In the genomic region with DNA sequence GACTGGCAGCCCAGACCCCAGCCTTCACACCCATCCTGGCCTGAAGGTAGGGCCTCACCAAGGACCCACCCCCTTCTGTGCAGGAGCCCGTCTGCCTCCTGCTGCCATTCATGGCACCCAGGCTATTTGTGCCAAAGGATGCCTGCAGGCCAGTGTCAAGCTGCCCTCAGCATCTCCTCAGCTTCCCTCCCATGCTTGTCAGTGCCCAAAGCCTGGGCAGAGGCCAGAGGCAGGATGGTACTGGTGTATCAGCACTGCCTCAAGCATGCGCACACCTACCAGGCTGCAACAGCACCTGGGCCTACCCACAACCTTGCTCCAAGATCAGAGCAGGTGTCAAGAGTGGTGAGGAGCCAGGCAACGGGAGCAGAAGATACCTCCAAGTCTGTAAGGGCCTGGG, we compare ENCODE assay signal across 35 cellular contexts. TPM values are rescaled to one million over a fixed set of nuclear protein-coding genes. Genes with fewer than 3 reads are reported as not detected.
"Had no signal": no experiment of that assay in that cellular context is flagged by ENCODE, and none has a peak within 500 bp of the region (broad histone marks: within the 10 kb centered on the region; RNA-seq: fewer than 3 reads in every experiment).

No MANE protein-coding gene starts in this region.

- H3K27me3 Mint-ChIP-seq: activated B cell treated with CpG ODN at 0.5 μM for 24 hours; activated CD8-positive, alpha-beta T cell treated with anti-CD3 and anti-CD28 coated beads for 36 hours; activated T-helper 17 cell treated with anti-CD3 and anti-CD28 coated beads, Interleukin-2, amount 50 U/mL, for 72 hours had no signal

- H3K4me3 ChIP-seq: ascending aorta, cardiac muscle cell had no signal

- H3K4me1 ChIP-seq: ascending aorta had no signal

- H3K4me3 Mint-ChIP-seq: activated B cell treated with CpG ODN at 0.5 μM for 24 hours; activated CD4-positive, alpha-beta memory T cell treated with anti-CD3 and anti-CD28 coated beads for 36 hours; activated CD4-positive, alpha-beta T cell treated with anti-CD3 and anti-CD28 coated beads, Interleukin-2, amount 10 ng/mL, durations not matched to agents 24 days and 14 days; activated CD8-positive, alpha-beta T cell treated with anti-CD3 and anti-CD28 coated beads for 36 hours; activated naive CD4-positive, alpha-beta T cell treated with anti-CD3 and anti-CD28 coated beads for 36 hours; activated naive CD8-positive, alpha-beta T cell treated with anti-CD3 and anti-CD28 coated beads for 36 hours; activated T-cell treated with anti-CD3 and anti-CD28 coated beads, Interleukin-2, amount 50 U/mL, for 4 hours; activated T-cell treated with anti-CD3 and anti-CD28 coated beads, Interleukin-2, amount 50 U/mL, for 72 hours; activated T-helper 1 cell treated with anti-CD3 and anti-CD28 coated beads, Interleukin-12 subunit alpha, Interleukin-12 subunit beta, Interleukin-2, Interleukin-4 antibody, amounts not matched to agents 30 ng/mL and 10 ng/mL and 1 ng/mL, durations not matched to agents 14 hours and 24 hours and 36 hours; activated T-helper 17 cell treated with anti-CD3 and anti-CD28 coated beads, Interleukin-2, amount 50 U/mL, for 72 hours; brain; T-cell; T-helper 2 cell treated with Interferon-gamma antibody and Interleukin-4, amounts not matched to agents 5 μg/mL and 100 μg/mL, for 36 hours had no signal

- DNase-seq: activated B cell treated with CpG ODN at 0.5 μM for 24 hours; activated CD4-positive, alpha-beta memory T cell treated with anti-CD3 and anti-CD28 coated beads for 36 hours; activated CD4-positive, alpha-beta T cell treated with anti-CD3 and anti-CD28 coated beads for 4 hours; activated CD4-positive, alpha-beta T cell treated with anti-CD3 and anti-CD28 coated beads, Interleukin-2, amount 10 ng/mL, durations not matched to agents 24 days and 14 days; activated CD4-positive, alpha-beta T cell treated with anti-CD3 and anti-CD28 coated beads, Interleukin-2, amount 50 U/mL, for 1 hour; activated CD4-positive, alpha-beta T cell treated with anti-CD3 and anti-CD28 coated beads, Interleukin-2, amount 50 U/mL, for 4 hours; activated CD4-positive, CD25-positive, alpha-beta regulatory T cell treated with anti-CD3 and anti-CD28 coated beads, Interleukin-2, amount 50 U/mL, for 72 hours; activated CD8-positive, alpha-beta memory T cell treated with anti-CD3 and anti-CD28 coated beads, Interleukin-2, amount 50 U/mL, for 4 hours; activated CD8-positive, alpha-beta T cell treated with anti-CD3 and anti-CD28 coated beads for 36 hours; activated effector memory CD4-positive, alpha-beta T cell treated with anti-CD3 and anti-CD28 coated beads, Interleukin-2, amount 50 U/mL, for 16 hours; activated gamma-delta T cell treated with Interleukin-2 at 50 U/mL for 16 hours; activated naive CD4-positive, alpha-beta T cell; activated naive CD4-positive, alpha-beta T cell treated with anti-CD3 and anti-CD28 coated beads for 36 hours; activated naive CD4-positive, alpha-beta T cell treated with anti-CD3 and anti-CD28 coated beads, Interleukin-2, amount 50 U/mL, for 16 hours; activated naive CD8-positive, alpha-beta T cell treated with anti-CD3 and anti-CD28 coated beads for 36 hours; activated T-cell treated with anti-CD3 and anti-CD28 coated beads for 4 hours; activated T-cell treated with anti-CD3 and anti-CD28 coated beads, Interleukin-2, amount 50 U/mL, for 1 hour; activated T-cell treated with anti-CD3 and anti-CD28 coated beads, Interleukin-2, amount 50 U/mL, for 4 hours; activated T-cell treated with anti-CD3 and anti-CD28 coated beads, Interleukin-2, amount 50 U/mL, for 72 hours; amygdala; anterior cingulate cortex; T-cell; T-helper 2 cell; T-helper 9 cell had no signal

- H3K27ac ChIP-seq: ascending aorta, cardiac muscle cell, VCaP had no signal

- H3K4me1 Mint-ChIP-seq: activated B cell treated with CpG ODN at 0.5 μM for 24 hours; activated CD4-positive, alpha-beta T cell treated with anti-CD3 and anti-CD28 coated beads, Interleukin-2, amount 10 ng/mL, durations not matched to agents 24 days and 14 days; activated naive CD8-positive, alpha-beta T cell treated with anti-CD3 and anti-CD28 coated beads for 36 hours; activated T-helper 17 cell treated with anti-CD3 and anti-CD28 coated beads, Interleukin-2, amount 50 U/mL, for 72 hours; brain; T-cell had no signal

- H3K9me3 ChIP-seq: ascending aorta had no signal

- H3K27me3 ChIP-seq: ascending aorta, cardiac muscle cell had no signal

- ATAC-seq: activated CD8-positive, alpha-beta T cell treated with anti-CD3 and anti-CD28 coated beads for 36 hours; activated naive CD4-positive, alpha-beta T cell treated with anti-CD3 and anti-CD28 coated beads, Interleukin-2, amount 50 U/mL, for 72 hours; activated T-cell treated with anti-CD3 and anti-CD28 coated beads, Interleukin-2, amount 50 U/mL, for 4 hours; activated T-cell treated with anti-CD3 and anti-CD28 coated beads, Interleukin-2, amount 50 U/mL, for 72 hours; activated T-helper 17 cell treated with anti-CD3 and anti-CD28 coated beads, Interleukin-2, amount 50 U/mL, for 72 hours; T-cell had no signal

- H3K36me3 Mint-ChIP-seq: activated CD4-positive, alpha-beta memory T cell treated with anti-CD3 and anti-CD28 coated beads for 36 hours; activated naive CD4-positive, alpha-beta T cell treated with anti-CD3 and anti-CD28 coated beads, Interleukin-2, amount 50 U/mL, for 72 hours; activated naive CD8-positive, alpha-beta T cell treated with anti-CD3 and anti-CD28 coated beads for 36 hours; brain; T-cell had no signal

- H3K9me3 Mint-ChIP-seq: activated B cell treated with CpG ODN at 0.5 μM for 24 hours; activated CD4-positive, alpha-beta memory T cell treated with anti-CD3 and anti-CD28 coated beads for 36 hours; activated CD4-positive, alpha-beta T cell treated with anti-CD3 and anti-CD28 coated beads, Interleukin-2, amount 10 ng/mL, durations not matched to agents 24 days and 14 days; activated CD8-positive, alpha-beta T cell treated with anti-CD3 and anti-CD28 coated beads for 36 hours; activated naive CD4-positive, alpha-beta T cell treated with anti-CD3 and anti-CD28 coated beads for 36 hours; activated naive CD8-positive, alpha-beta T cell treated with anti-CD3 and anti-CD28 coated beads for 36 hours; activated T-cell treated with anti-CD3 and anti-CD28 coated beads, Interleukin-2, amount 50 U/mL, for 4 hours; activated T-cell treated with anti-CD3 and anti-CD28 coated beads, Interleukin-2, amount 50 U/mL, for 72 hours; activated T-helper 1 cell treated with anti-CD3 and anti-CD28 coated beads, Interleukin-12 subunit alpha, Interleukin-12 subunit beta, Interleukin-2, Interleukin-4 antibody, amounts not matched to agents 30 ng/mL and 10 ng/mL and 1 ng/mL, durations not matched to agents 14 hours and 24 hours and 36 hours; activated T-helper 17 cell treated with anti-CD3 and anti-CD28 coated beads, Interleukin-2, amount 50 U/mL, for 72 hours; brain; T-cell; T-helper 2 cell treated with Interferon-gamma antibody and Interleukin-4, amounts not matched to agents 5 μg/mL and 100 μg/mL, for 36 hours had no signal

- H3K36me3 ChIP-seq: ascending aorta, cardiac muscle cell had no signal

- H3K27ac Mint-ChIP-seq: activated B cell treated with CpG ODN at 0.5 μM for 24 hours; activated CD4-positive, alpha-beta memory T cell treated with anti-CD3 and anti-CD28 coated beads for 36 hours; activated CD4-positive, alpha-beta T cell treated with anti-CD3 and anti-CD28 coated beads, Interleukin-2, amount 10 ng/mL, durations not matched to agents 24 days and 14 days; activated CD8-positive, alpha-beta T cell treated with anti-CD3 and anti-CD28 coated beads for 36 hours; activated naive CD4-positive, alpha-beta T cell treated with anti-CD3 and anti-CD28 coated beads for 36 hours; activated naive CD4-positive, alpha-beta T cell treated with anti-CD3 and anti-CD28 coated beads, Interleukin-2, amount 50 U/mL, for 72 hours; activated naive CD8-positive, alpha-beta T cell treated with anti-CD3 and anti-CD28 coated beads for 36 hours; activated T-cell treated with anti-CD3 and anti-CD28 coated beads, Interleukin-2, amount 50 U/mL, for 72 hours; activated T-helper 1 cell treated with anti-CD3 and anti-CD28 coated beads, Interleukin-12 subunit alpha, Interleukin-12 subunit beta, Interleukin-2, Interleukin-4 antibody, amounts not matched to agents 30 ng/mL and 10 ng/mL and 1 ng/mL, durations not matched to agents 14 hours and 24 hours and 36 hours; activated T-helper 17 cell treated with anti-CD3 and anti-CD28 coated beads, Interleukin-2, amount 50 U/mL, for 72 hours; brain; T-cell; T-helper 2 cell treated with Interferon-gamma antibody and Interleukin-4, amounts not matched to agents 5 μg/mL and 100 μg/mL, for 36 hours had no signal

RNA-seq across cellular contexts. Expression of a gene that starts 27.6 kb away (rescaled TPM):
- total RNA-seq: activated B cell treated with CpG ODN at 0.5 μM for 24 hours; activated CD4-positive, alpha-beta memory T cell treated with anti-CD3 and anti-CD28 coated beads for 36 hours; activated CD4-positive, alpha-beta T cell treated with anti-CD3 and anti-CD28 coated beads, Interleukin-2, amount 10 ng/mL, durations not matched to agents 24 days and 14 days; activated CD8-positive, alpha-beta memory T cell treated with anti-CD3 and anti-CD28 coated beads for 36 hours; activated CD8-positive, alpha-beta T cell treated with anti-CD3 and anti-CD28 coated beads for 36 hours; activated naive CD4-positive, alpha-beta T cell treated with anti-CD3 and anti-CD28 coated beads for 36 hours; activated naive CD4-positive, alpha-beta T cell treated with anti-CD3 and anti-CD28 coated beads, Interleukin-2, amount 50 U/mL, for 72 hours; activated naive CD8-positive, alpha-beta T cell treated with anti-CD3 and anti-CD28 coated beads for 36 hours; activated T-cell treated with anti-CD3 and anti-CD28 coated beads, Interleukin-2, amount 50 U/mL, for 72 hours; activated T-helper 1 cell treated with anti-CD3 and anti-CD28 coated beads, Interleukin-12 subunit alpha, Interleukin-12 subunit beta, Interleukin-2, Interleukin-4 antibody, amounts not matched to agents 30 ng/mL and 10 ng/mL and 1 ng/mL, durations not matched to agents 14 hours and 24 hours and 36 hours; ascending aorta; bronchial epithelial cell; cardiac muscle cell; T-helper 1 cell treated with Interleukin-12 subunit alpha and Interleukin-12 subunit beta and Interleukin-4 antibody, amounts not matched to agents 30 ng/mL and 1 ng/mL, for 36 hours had no signal
- polyA plus RNA-seq: cardiac muscle cell had no signal
